ENCODE assay signal across 1 cellular context in genomic region chr11:27506200-27507182, GRCh38.
TF ChIP-seq lines count a peak whose summit lies in the region.

TSS of gene LIN7C (minus strand) at chr11:27506769. CDS start at chr11:27506752, 17 bp downstream.

TF ChIP-seq in K562, 482 proteins besides CTCF, POLR2A, EP300 and RAD21 (continued from another document and continues in another):
- TF ChIP-seq AFF1 (IDR thresholded peaks at IDR 0.05; ENCODE audit: low read depth in 1 of 2, partially characterized antibody in 2 of 2) (no peak), ELF1 (tag; IDR thresholded peaks at IDR 0.05) (peak; percentile 80), TAF1 (IDR thresholded peaks at IDR 0.05; ENCODE audit: control insufficient read depth, extremely low read depth, insufficient read depth, low read length, severe bottlenecking) (peak; percentile 97), E2F8 (IDR thresholded peaks at IDR 0.05; ENCODE audit: low read depth, partially characterized antibody) (peak; percentile 22), FOXP1 (CRISPR knock-in tag; IDR thresholded peaks at IDR 0.05) (0 out of 2 replicates have a peak, but pooled peaks have one; percentile 75), THRB (CRISPR knock-in tag; conservative IDR thresholded peaks at IDR 0.05) (no peak), RNF2 (IDR thresholded peaks at IDR 0.05) (no peak; the same call in 1 of the 2 replicates), ZFP36 (IDR thresholded peaks at IDR 0.05; ENCODE audit: low read depth, low read length, partially characterized antibody) (no peak), REST (CRISPR knock-in tag; IDR thresholded peaks at IDR 0.05; ENCODE audit: low read depth) (no peak), FOSL1 (tag; conservative IDR thresholded peaks at IDR 0.05) (no peak), ZNF274 (IDR thresholded peaks at IDR 0.05; ENCODE audit: borderline replicate concordance, low read depth, low read length) (no peak), C11orf30 (IDR thresholded peaks at IDR 0.05; ENCODE audit: low read depth) (peak; percentile 95), EZH2 (IDR thresholded peaks at IDR 0.05; ENCODE audit: borderline replicate concordance, low read depth, low read length) (no peak), MLLT1 (IDR thresholded peaks at IDR 0.05) (peak in 1 of 2 experiments; percentile 50; a peak in 1 of 4 replicates), NCOR1 (IDR thresholded peaks at IDR 0.05) (no peak), LCOR (CRISPR knock-in tag; IDR thresholded peaks at IDR 0.05) (peak; percentile 39; the same call in 1 of the 2 replicates), VEZF1 (CRISPR knock-in tag; IDR thresholded peaks at IDR 0.05) (peak; percentile 81), CTCFL (IDR thresholded peaks at IDR 0.05; ENCODE audit: borderline replicate concordance, insufficient read depth, low read depth, low read length, poor library complexity, severe bottlenecking) (no peak), KDM5B (IDR thresholded peaks at IDR 0.05; ENCODE audit: insufficient replicate concordance, low read depth, low read length) (peak; percentile 93), WHSC1 (IDR thresholded peaks at IDR 0.05; ENCODE audit: low read length) (no peak), TSC22D4 (tag; IDR thresholded peaks at IDR 0.05) (no peak), HES1 (IDR thresholded peaks at IDR 0.05; ENCODE audit: low read depth) (no peak), ASH1L (IDR thresholded peaks at IDR 0.05; ENCODE audit: borderline replicate concordance, low read depth, partially characterized antibody) (no peak), ZNF609 (CRISPR knock-in tag; IDR thresholded peaks at IDR 0.05; ENCODE audit: borderline replicate concordance) (no peak), ZBTB5 (IDR thresholded peaks at IDR 0.05) (no peak), SP2 (IDR thresholded peaks at IDR 0.05; ENCODE audit: extremely low read depth, low read depth, low read length, poor library complexity, severe bottlenecking) (no peak), BDP1 (IDR thresholded peaks at IDR 0.05; ENCODE audit: insufficient read depth, insufficient read length) (no peak)
